In the genomic region with DNA sequence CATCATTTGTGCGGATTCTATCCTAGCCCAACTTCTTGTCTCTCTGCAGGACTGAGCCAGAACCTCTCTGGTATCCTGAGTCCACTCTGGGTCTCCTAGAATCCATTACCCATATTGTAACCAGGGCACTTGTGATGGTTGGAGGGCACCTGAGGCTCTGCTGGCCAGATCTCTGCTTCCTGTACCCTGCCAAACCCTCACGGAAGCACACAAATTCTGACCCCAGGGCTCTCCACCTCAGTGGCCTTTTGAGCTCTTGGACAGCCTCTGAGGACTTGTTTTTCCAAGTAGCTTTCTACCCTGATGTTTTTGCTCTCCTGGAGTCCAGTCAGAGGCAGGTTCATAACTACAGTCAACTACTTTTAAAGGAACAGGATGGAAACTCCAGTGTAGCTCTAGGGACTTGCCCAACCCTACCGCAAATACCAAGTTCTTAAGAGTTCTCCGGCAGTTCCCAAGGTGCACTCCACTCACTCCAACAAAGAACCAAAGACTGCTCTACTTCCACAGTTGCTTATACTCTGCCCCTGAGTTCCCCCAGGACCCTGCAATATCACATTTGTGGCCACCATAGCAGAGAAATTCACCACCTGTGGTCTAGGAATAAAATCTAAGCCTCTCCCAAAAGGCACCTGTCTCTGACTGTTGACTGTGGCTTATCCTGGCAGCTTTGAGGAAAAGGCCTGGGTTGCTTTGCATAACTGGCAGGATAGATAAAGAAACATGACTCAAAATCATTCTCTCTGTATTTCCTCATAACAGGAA, we compare ENCODE assay signal across 24 cellular contexts. TPM values are rescaled to one million over a fixed set of nuclear protein-coding genes. Genes with fewer than 3 reads are reported as not detected.
DNase-seq lines count a peak whose midpoint lies in the region; ATAC-seq and TF ChIP-seq lines count a peak whose summit lies in the region.
"Had no signal": no experiment of that assay in that cellular context is flagged by ENCODE, and none has a peak within 500 bp of the region (broad histone marks: within the 10 kb centered on the region; RNA-seq: fewer than 3 reads in every experiment).

No MANE protein-coding gene starts in this region.

- no peak for TF ChIP-seq EP300 in stomach (IDR thresholded peaks at IDR 0.05)

- H3K4me3 ChIP-seq in lower lobe of right lung (no peak overlapping the region), stomach (no peak overlapping the region)

- H3K27me3 ChIP-seq in lower lobe of right lung (ENCODE audit: low read depth) = no peaks in the 10 kb centered on the region
- peaks cover 0 to 3% (median 0%) of the 10 kb centered on the region in 3 donors for H3K27me3 ChIP-seq in stomach
- H3K27me3 ChIP-seq: BE2C had no signal

- H3K36me3 ChIP-seq in lower lobe of right lung (no peaks in the 10 kb centered on the region), stomach (no peaks in the 10 kb centered on the region)
- H3K36me3 ChIP-seq: BE2C had no signal

- H3K4me1 ChIP-seq in lower lobe of right lung (peaks cover 26% of the 10 kb centered on the region), stomach (peaks cover 4 to 49% (median 15%) of the 10 kb centered on the region in 4 donors)
- H3K4me1 ChIP-seq: BE2C had no signal

- TF ChIP-seq POLR2A in stomach (IDR thresholded peaks at IDR 0.05) = no peak

- no peaks in the 10 kb centered on the region for H3K9me3 ChIP-seq in lower lobe of right lung
- H3K9me3 ChIP-seq in stomach = no peaks in the 10 kb centered on the region
- H3K9me3 ChIP-seq: BE2C, SK-N-SH had no signal

- DNase-seq in UCSD-AML1 (lab: John Stamatoyannopoulos, UW; ENCODE audit: unreplicated experiment) (peak; percentile 50), lower lobe of right lung (no peak), stomach (peak; percentile 45), SK-N-DZ (ENCODE audit: low spot score) (no peak)
- no peak for DNase-seq in stimulated activated CD4-positive, alpha-beta T cell treated with anti-CD3 and anti-CD28 coated beads, Interleukin-15, amount 100 ng/mL, for 24 hours
- DNase-seq: activated CD4-positive, alpha-beta T cell treated with anti-CD3 and anti-CD28 coated beads for 1 hour; activated CD8-positive, alpha-beta T cell treated with anti-CD3 and anti-CD28 coated beads for 36 hours; activated naive CD4-positive, alpha-beta T cell treated with anti-CD3 and anti-CD28 coated beads, Interleukin-2, amount 50 U/mL, for 16 hours; BE2C; erythroblast; IMR-90; left ventricle myocardium superior; midbrain; NCI-H187; NCI-H2171; NCI-H510A treated with DMSO at 0.1 percent for 48 hours; NK-92 treated with Interleukin-12 subunit alpha and Interleukin-12 subunit beta, amount 100 ng/mL, for 24 hours; PC-3; SK-N-SH; stimulated activated naive CD4-positive, alpha-beta T cell treated with Interleukin-2 at 50 U/mL for 16 hours had no signal

- no peak for TF ChIP-seq CTCF in lower lobe of right lung (IDR thresholded peaks at IDR 0.05)
- no peak for TF ChIP-seq CTCF in stomach (IDR thresholded peaks at IDR 0.05)

- 53 to 69% (median 60%) methylated on average over 4 of the region's 4 CpGs for WGBS in stomach, 5 donors

- H3K27ac ChIP-seq in lower lobe of right lung (peak overlapping the region; percentile 54), stomach (peak overlapping the region; percentile 64 to 87 (median 78))

- ATAC-seq in GM18502 (IDR thresholded peaks at IDR 0.05; ENCODE audit: poor library complexity, unreplicated experiment) (peak; percentile 60), lower lobe of right lung (peak; percentile 89 to 93), GM19455 (IDR thresholded peaks at IDR 0.05; ENCODE audit: unreplicated experiment) (no peak)
- ATAC-seq: activated CD8-positive, alpha-beta T cell treated with anti-CD3 and anti-CD28 coated beads for 36 hours; activated T-helper 17 cell treated with anti-CD3 and anti-CD28 coated beads, Interleukin-2, amount 50 U/mL, for 72 hours; left ventricle myocardium superior; PC-3 had no signal

- intact Hi-C loops in lower lobe of right lung (cut with DNase I) = no loop called here
- intact Hi-C loops in stomach (cut with DNase I; ENCODE audit: low total_unique reads) = no loop called here

RNA-seq across cellular contexts. Expression of a gene that starts 9.6 kb away (rescaled TPM):
- total RNA-seq in lower lobe of right lung (35.9 TPM), stomach (10 to 100 TPM in 4 of 5 donors, 1 to 10 TPM in 1; 2.3 to 33.8 (median 20.1) TPM)
- polyA plus RNA-seq in stomach = 10 to 100 TPM in 1 of 3 donors, 1 to 10 TPM in 2; 3.2 to 27.2 (median 8.0) TPM
- not detected in 2 replicates for polyA plus RNA-seq in SK-N-DZ (2014; cell fraction: cytosol; rRNA removed)
- polyA plus RNA-seq in SK-N-DZ (2014; cell fraction: nucleus; rRNA removed) = not detected in 2 replicates
- total RNA-seq: IMR-90, osteocyte, PC-3 had no signal
- polyA plus RNA-seq: IMR-90, SK-N-SH had no signal

Comparison
In these comparisons a context has a peak if more than half of its experiments do, and no peak if none do; other contexts are left out.
1. DNase-seq: peak in UCSD-AML1 (single experiment) and stomach (single experiment); none in lower lobe of right lung (single experiment), stimulated activated CD4-positive, alpha-beta T cell treated with anti-CD3 and anti-CD28 coated beads, Interleukin-15, amount 100 ng/mL, for 24 hours (single experiment) and SK-N-DZ (single experiment).